ENCODE assay signal across 19 cellular contexts in the genomic region with DNA sequence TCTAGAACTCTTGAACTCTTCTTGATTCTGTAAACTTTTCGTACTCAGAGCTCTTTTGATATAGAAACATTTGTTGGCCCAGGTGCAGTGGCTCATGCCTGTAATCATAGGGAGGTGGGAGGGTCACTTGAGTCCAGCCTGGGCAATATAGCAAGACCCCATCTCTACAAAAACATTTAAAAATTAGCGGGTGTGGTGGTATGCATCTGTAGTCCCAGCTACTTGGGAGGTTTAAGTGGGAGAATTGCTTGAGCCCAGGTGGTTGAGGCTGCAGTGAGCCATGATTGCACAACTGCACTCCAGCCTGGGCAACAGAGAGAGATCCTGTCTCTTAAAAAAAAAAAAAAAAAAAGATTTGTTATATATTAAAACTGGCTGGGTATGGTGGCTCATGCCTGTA.
DNase-seq lines count a peak whose midpoint lies in the region; ATAC-seq, FAIRE-seq and TF ChIP-seq lines count a peak whose summit lies in the region.
"Had no signal": no experiment of that assay in that cellular context is flagged by ENCODE, and none has a peak within 500 bp of the region (broad histone marks: within the 10 kb centered on the region; RNA-seq: fewer than 3 reads in every experiment).

No MANE protein-coding gene starts in this region.

- H4K20me1 ChIP-seq in K562 (replicated peaks; ENCODE audit: control insufficient read depth, insufficient read depth, low read length) (no peaks in the 10 kb centered on the region), osteoblast (ENCODE audit: insufficient read depth, low read length) (no peaks in the 10 kb centered on the region)

- no peaks in the 10 kb centered on the region for H3K27me3 Mint-ChIP-seq in WTC11 (ENCODE audit: low read depth)
- H3K27me3 Mint-ChIP-seq in nephron (ENCODE audit: low read depth) = peaks cover 12% of the 10 kb centered on the region
- H3K27me3 Mint-ChIP-seq in type B pancreatic cell = peaks cover 6% of the 10 kb centered on the region
- no peaks in the 10 kb centered on the region for H3K27me3 Mint-ChIP-seq in stimulated activated memory B cell treated with anti-CD40 and anti-IgM and Interleukin-4, amounts not matched to agents 10 μg/mL and 1 μg/mL and 100 μg/mL, for 72 hours

- no peak for FAIRE-seq in K562 (lab: Jason Lieb, UNC)
- FAIRE-seq: GM12891, GM18507, H54 had no signal

- H3K27ac ChIP-seq in K562 (ENCODE audit: extremely low read depth, low read depth, low read length) (no peak overlapping the region), osteoblast (ENCODE audit: low read depth, low read length) (no peak overlapping the region)

- no peak for TF ChIP-seq POLR2A in K562 (conservative IDR thresholded peaks at IDR 0.05)

- POLR2A ChIA-PET in WTC11 (lab: Charles Lee) = no interaction called here
- POLR2A ChIA-PET in K562 (lab: Yijun Ruan, JAX) = interaction anchor here (1.2 to 2.2 kb wide), 2 partner anchors 8 to 9 kb away, joined by 4 to 19 read pairs; no protein-coding TSS in a partner anchor

- TF ChIP-seq CTCF in WTC11 (IDR thresholded peaks at IDR 0.05) (no peak), K562 (IDR thresholded peaks at IDR 0.05 in 2 of 3, conservative IDR thresholded peaks at IDR 0.05 in 1 of 3; ENCODE audit: insufficient read depth in 2 of 3, low read depth in 1 of 3, low read length in 3 of 3) (no peak), nephron (IDR thresholded peaks at IDR 0.05; ENCODE audit: unreplicated experiment in 3 of 3) (no peak), type B pancreatic cell (conservative IDR thresholded peaks at IDR 0.05) (no peak), osteoblast (IDR thresholded peaks at IDR 0.05; ENCODE audit: extremely low read depth, low read depth, low read length) (no peak), omental fat pad (IDR thresholded peaks at IDR 0.05) (no peak)

- H3K4me2 ChIP-seq in K562 (ENCODE audit: insufficient read depth, low read length) = no peak overlapping the region
- no peak overlapping the region for H3K4me2 ChIP-seq in osteoblast (ENCODE audit: insufficient read depth, low read length)
- H3K4me2 ChIP-seq: GM23338 had no signal

- H3K36me3 ChIP-seq in K562 (ENCODE audit: control insufficient read depth, insufficient read depth, low read length) = no peaks in the 10 kb centered on the region
- no peaks in the 10 kb centered on the region for H3K36me3 ChIP-seq in osteoblast (ENCODE audit: insufficient read depth, low read length)
- H3K36me3 ChIP-seq: HAP-1 had no signal

- 96% methylated on average over 2 of the region's 2 CpGs for WGBS in K562 (ENCODE audit: insufficient coverage, low coverage, missing lambda C conversion rate)

- no peak overlapping the region for H2AFZ ChIP-seq in K562 (ENCODE audit: low read depth, low read length)
- no peak overlapping the region for H2AFZ ChIP-seq in osteoblast (ENCODE audit: low read length)
- H2AFZ ChIP-seq: GM23338 had no signal

- H3K9me3 ChIP-seq in K562 (replicated peaks; ENCODE audit: control insufficient read depth, insufficient read depth, low read depth, low read length) = 0 out of 2 replicates have a peak, but pooled peaks cover 2% of the 10 kb centered on the region
- H3K9me3 ChIP-seq in osteoblast (ENCODE audit: low read depth, low read length) = no peaks in the 10 kb centered on the region
- H3K9me3 ChIP-seq: HAP-1 had no signal

- H3K9me3 Mint-ChIP-seq in WTC11 (no peaks in the 10 kb centered on the region), nephron (no peaks in the 10 kb centered on the region), type B pancreatic cell (no peaks in the 10 kb centered on the region)
- peaks cover 2% of the 10 kb centered on the region for H3K9me3 Mint-ChIP-seq in stimulated activated memory B cell treated with anti-CD40 and anti-IgM and Interleukin-4, amounts not matched to agents 10 μg/mL and 1 μg/mL and 100 μg/mL, for 72 hours

- no peaks in the 10 kb centered on the region for H3K9me1 ChIP-seq in K562 (ENCODE audit: control insufficient read depth, insufficient read depth, low read length)

- H3K4me3 ChIP-seq in K562 (no peak overlapping the region), osteoblast (ENCODE audit: insufficient read depth, low read length) (no peak overlapping the region)
- H3K4me3 ChIP-seq: GM23338, HAP-1 had no signal

- H3K36me3 Mint-ChIP-seq in WTC11 (no peaks in the 10 kb centered on the region), nephron (ENCODE audit: low read depth) (no peaks in the 10 kb centered on the region), type B pancreatic cell (peaks cover 3% of the 10 kb centered on the region)
- no peaks in the 10 kb centered on the region for H3K36me3 Mint-ChIP-seq in stimulated activated memory B cell treated with anti-CD40 and anti-IgM and Interleukin-4, amounts not matched to agents 10 μg/mL and 1 μg/mL and 100 μg/mL, for 72 hours
- H3K36me3 Mint-ChIP-seq: CD4-positive, alpha-beta memory T cell had no signal

- CTCF ChIA-PET in WTC11 (lab: Charles Lee) (no interaction called here), K562 (lab: Yijun Ruan, JAX; ENCODE audit: low intra/inter-chr PET ratio) (no interaction called here)

- H3K4me3 Mint-ChIP-seq in WTC11 (no peak overlapping the region), nephron (no peak overlapping the region), type B pancreatic cell (peak overlapping the region; percentile 20)
- no peak overlapping the region for H3K4me3 Mint-ChIP-seq in stimulated activated memory B cell treated with anti-CD40 and anti-IgM and Interleukin-4, amounts not matched to agents 10 μg/mL and 1 μg/mL and 100 μg/mL, for 72 hours
- H3K4me3 Mint-ChIP-seq: CD4-positive, alpha-beta memory T cell; GM23338 had no signal

- TF ChIP-seq RAD21 in K562 (CRISPR knock-in tag; conservative IDR thresholded peaks at IDR 0.05 in 1 of 2, IDR thresholded peaks at IDR 0.05 in 1 of 2) = no peak

- intact Hi-C loops in K562 (cut with micrococcal nuclease) = no loop called here

- no peak for TF ChIP-seq EP300 in K562 (IDR thresholded peaks at IDR 0.05; ENCODE audit: low read length)

- BruUV-seq in K562 (replicated peaks; lab: Mats Ljungman, UMichigan) = no TSS peak

- in situ Hi-C loops in K562 (cut with MboI) = no loop called here

- H3K79me2 ChIP-seq in K562 (ENCODE audit: control insufficient read depth, insufficient read depth, low read length) (no peaks in the 10 kb centered on the region), osteoblast (ENCODE audit: insufficient read depth, low read length) (no peaks in the 10 kb centered on the region)

- no peak overlapping the region for H3K9ac ChIP-seq in K562 (ENCODE audit: insufficient read depth in 1 of 2, low read depth in 2 of 2, low read length in 2 of 2)

- no peak overlapping the region for H3K27ac Mint-ChIP-seq in WTC11
- H3K27ac Mint-ChIP-seq in nephron = peak overlapping the region in 2 of 3 experiments; percentile 82 to 84
- H3K27ac Mint-ChIP-seq in type B pancreatic cell = no peak overlapping the region
- no peak overlapping the region for H3K27ac Mint-ChIP-seq in stimulated activated memory B cell treated with anti-CD40 and anti-IgM and Interleukin-4, amounts not matched to agents 10 μg/mL and 1 μg/mL and 100 μg/mL, for 72 hours
- H3K27ac Mint-ChIP-seq: CD4-positive, alpha-beta memory T cell; GM23338 had no signal

- DNase-seq in WTC11 (ENCODE audit: low spot score) = no peak
- DNase-seq in K562 (ENCODE audit: extremely low read depth in 1 of 4, low spot score in 3 of 4) = no peak
- no peak for DNase-seq in type B pancreatic cell (ENCODE audit: extremely low spot score, unreplicated experiment)
- DNase-seq in osteoblast (ENCODE audit: insufficient read length, low spot score, missing footprints) = no peak
- no peak for DNase-seq in omental fat pad (ENCODE audit: low spot score)
- DNase-seq: C1 segment of cervical spinal cord; Calu3; CD4-positive, alpha-beta memory T cell; COR-L47; DMS53; DMS79 treated with DMSO at 0.1 percent for 48 hours; GF-D8 had no signal

- H3K27me3 ChIP-seq in K562 (ENCODE audit: control insufficient read depth in 2 of 2, insufficient read depth in 2 of 2, low read length in 2 of 2) = no peaks in the 10 kb centered on the region
- H3K27me3 ChIP-seq in osteoblast (ENCODE audit: insufficient read depth, low read length) = peaks cover 14% of the 10 kb centered on the region

- H3K4me1 Mint-ChIP-seq in WTC11 = peaks cover 31% of the 10 kb centered on the region
- peaks cover 31% of the 10 kb centered on the region for H3K4me1 Mint-ChIP-seq in nephron
- H3K4me1 Mint-ChIP-seq in type B pancreatic cell (ENCODE audit: unreplicated experiment) = peaks cover 25% of the 10 kb centered on the region
- no peaks in the 10 kb centered on the region for H3K4me1 Mint-ChIP-seq in stimulated activated memory B cell treated with anti-CD40 and anti-IgM and Interleukin-4, amounts not matched to agents 10 μg/mL and 1 μg/mL and 100 μg/mL, for 72 hours
- H3K4me1 Mint-ChIP-seq: CD4-positive, alpha-beta memory T cell had no signal

- ATAC-seq in WTC11 (no peak), K562 (no peak), omental fat pad (ENCODE audit: low FRiP score) (no peak)
- no peak for ATAC-seq in stimulated activated memory B cell treated with anti-CD40 and anti-IgM and Interleukin-4, amounts not matched to agents 10 μg/mL and 1 μg/mL and 100 μg/mL, for 72 hours
- ATAC-seq: GM23338 had no signal

- peaks cover 11 to 16% of the 10 kb centered on the region in 2 experiments; a peak in 4 of 5 replicates for H3K4me1 ChIP-seq in K562 (replicated peaks in 1 of 2; ENCODE audit: control insufficient read depth in 2 of 2, insufficient read depth in 2 of 2, low read length in 2 of 2)
- H3K4me1 ChIP-seq in osteoblast (ENCODE audit: insufficient read depth, low read length) = peaks cover 7% of the 10 kb centered on the region
- H3K4me1 ChIP-seq: HAP-1 had no signal

TF ChIP-seq in WTC11, 78 proteins besides CTCF, POLR2A, EP300 and RAD21 (continues in another document):
- no peak for TF ChIP-seq RORB (CRISPR knock-in tag; IDR thresholded peaks at IDR 0.05)
- TF ChIP-seq, protein P1, sequence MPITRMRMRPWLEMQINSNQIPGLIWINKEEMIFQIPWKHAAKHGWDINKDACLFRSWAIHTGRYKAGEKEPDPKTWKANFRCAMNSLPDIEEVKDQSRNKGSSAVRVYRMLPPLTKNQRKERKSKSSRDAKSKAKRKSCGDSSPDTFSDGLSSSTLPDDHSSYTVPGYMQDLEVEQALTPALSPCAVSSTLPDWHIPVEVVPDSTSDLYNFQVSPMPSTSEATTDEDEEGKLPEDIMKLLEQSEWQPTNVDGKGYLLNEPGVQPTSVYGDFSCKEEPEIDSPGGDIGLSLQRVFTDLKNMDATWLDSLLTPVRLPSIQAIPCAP (CRISPR knock-in tag; IDR thresholded peaks at IDR 0.05) = no peak
- TF ChIP-seq ZNF121 (CRISPR knock-in tag; IDR thresholded peaks at IDR 0.05) = peak; percentile 84; the same call in 1 of the 2 replicates

TF ChIP-seq in K562, 482 proteins besides CTCF, POLR2A, EP300 and RAD21 (continues in another document):
- no peak for TF ChIP-seq PHB (CRISPR knock-in tag; IDR thresholded peaks at IDR 0.05)
- TF ChIP-seq KLF16 (IDR thresholded peaks at IDR 0.05) = no peak
- TF ChIP-seq ZNF121 (CRISPR knock-in tag; conservative IDR thresholded peaks at IDR 0.05) = peak; percentile 84
- TF ChIP-seq BCOR (IDR thresholded peaks at IDR 0.05) = peak; percentile 45
- no peak for TF ChIP-seq SMARCB1 (IDR thresholded peaks at IDR 0.05; ENCODE audit: insufficient read length, low read depth)
- no peak for TF ChIP-seq KDM1A (IDR thresholded peaks at IDR 0.05)

Comparison
In these comparisons a context has a peak if more than half of its experiments do, and no peak if none do; other contexts are left out.
1. H3K27ac Mint-ChIP-seq: peak in nephron (2 of 3); none in WTC11 (single experiment), type B pancreatic cell (single experiment) and stimulated activated memory B cell treated with anti-CD40 and anti-IgM and Interleukin-4, amounts not matched to agents 10 μg/mL and 1 μg/mL and 100 μg/mL, for 72 hours (single experiment).
2. Of the 49 proteins assayed by ChIP-seq in both K562 and WTC11: peak only in K562: none; only in WTC11: none; in both: ZNF121; in neither: 48.